Comparison of ENCODE assay signal across 12 cellular contexts in the genomic region with DNA sequence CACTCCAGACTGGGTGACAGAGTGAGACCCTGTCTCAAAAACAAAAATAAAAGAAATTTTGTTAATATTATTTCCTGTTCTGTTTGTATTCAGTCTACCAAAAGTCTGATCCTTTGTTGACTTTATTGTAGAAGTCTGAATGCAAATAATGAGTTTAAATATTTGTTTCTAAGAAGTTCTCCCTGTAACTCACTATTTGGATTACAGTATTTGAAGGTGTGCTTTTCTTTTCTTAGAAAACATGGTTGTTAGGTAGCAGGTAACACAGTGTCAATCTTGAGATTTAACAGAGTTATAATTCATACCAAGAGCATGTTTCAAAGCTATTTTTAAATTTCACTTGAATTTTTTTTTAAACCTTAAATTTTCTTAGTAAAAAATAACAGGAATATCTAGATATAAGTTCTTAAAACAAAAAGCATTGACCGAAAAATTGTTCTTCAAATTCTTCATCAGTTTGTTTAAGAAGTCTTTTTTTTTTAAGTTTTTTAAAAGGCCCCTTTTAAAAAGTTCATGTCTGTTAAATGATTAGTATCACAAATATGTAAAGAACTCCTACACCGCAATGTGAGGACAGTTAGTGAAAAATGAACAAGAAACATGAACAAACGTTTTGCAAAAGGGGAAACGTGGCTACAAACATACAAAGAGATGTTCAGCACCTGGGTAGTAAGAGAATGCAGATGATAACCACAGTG. TPM values are rescaled to one million over a fixed set of nuclear protein-coding genes. Genes with fewer than 3 reads are reported as not detected.
DNase-seq lines count a peak whose midpoint lies in the region; ATAC-seq and TF ChIP-seq lines count a peak whose summit lies in the region.
"Had no signal": no experiment of that assay in that cellular context is flagged by ENCODE, and none has a peak within 500 bp of the region (broad histone marks: within the 10 kb centered on the region; RNA-seq: fewer than 3 reads in every experiment).

No MANE protein-coding gene starts in this region.

- DNase-seq in EH (ENCODE audit: low read depth) (peak; percentile 15), amniotic epithelial cell (ENCODE audit: low read depth) (peak; percentile 57), iris pigment epithelial cell (ENCODE audit: low read depth) (peak; percentile 29), D341Med (ENCODE audit: low spot score) (no peak)
- no peak for DNase-seq in activated CD4-positive, alpha-beta T cell treated with anti-CD3 and anti-CD28 coated beads for 48 hours
- no peak for DNase-seq in stimulated activated CD4-positive, alpha-beta T cell treated with anti-CD3 and anti-CD28 coated beads, Interleukin-4, amount 100 ng/mL, for 24 hours
- DNase-seq: BE2C; CD8-positive, alpha-beta T cell; COR-L47 had no signal

- peaks cover 0 to 28% (median 0%) of the 10 kb centered on the region in 3 donors for H3K9me3 ChIP-seq in gastroesophageal sphincter
- H3K9me3 ChIP-seq: BE2C had no signal

- TF ChIP-seq CTCF in gastroesophageal sphincter (IDR thresholded peaks at IDR 0.05), result no peak

- no peaks in the 10 kb centered on the region for H3K27me3 ChIP-seq in gastroesophageal sphincter
- H3K27me3 ChIP-seq: BE2C had no signal

- no peak overlapping the region for H3K4me3 ChIP-seq in gastroesophageal sphincter
- H3K4me3 ChIP-seq: HAP-1 had no signal

- no peak for ATAC-seq in gastroesophageal sphincter
- ATAC-seq: CD8-positive, alpha-beta T cell had no signal

- no peak for TF ChIP-seq EP300 in gastroesophageal sphincter (IDR thresholded peaks at IDR 0.05)

- TF ChIP-seq POLR2A in gastroesophageal sphincter (IDR thresholded peaks at IDR 0.05), result no peak

- H3K27ac ChIP-seq in gastroesophageal sphincter, result no peak overlapping the region
- H3K27ac ChIP-seq: KMS-11 had no signal

- 81 to 86% methylated on average over 4 of the region's 4 CpGs for WGBS in gastroesophageal sphincter (ENCODE audit: low coverage in 1 of 2), 2 donors

- H3K4me1 ChIP-seq in gastroesophageal sphincter, result no peaks in the 10 kb centered on the region
- H3K4me1 ChIP-seq: BE2C, HAP-1 had no signal

- H3K36me3 ChIP-seq in gastroesophageal sphincter, result peaks cover 0 to 21% of the 10 kb centered on the region in 2 donors
- H3K36me3 ChIP-seq: HAP-1 had no signal

RNA-seq across cellular contexts. Expression of gene GAN, which starts 35.0 kb away (rescaled TPM):
- total RNA-seq in gastroesophageal sphincter, result 10 to 100 TPM; 12.9 to 15.7 (median 14.0) TPM

Comparison
In these comparisons a context has a peak if more than half of its experiments do, and no peak if none do; other contexts are left out.
1. DNase-seq: peak in EH (single experiment), amniotic epithelial cell (single experiment) and iris pigment epithelial cell (single experiment); none in activated CD4-positive, alpha-beta T cell treated with anti-CD3 and anti-CD28 coated beads for 48 hours (single experiment), stimulated activated CD4-positive, alpha-beta T cell treated with anti-CD3 and anti-CD28 coated beads, Interleukin-4, amount 100 ng/mL, for 24 hours (single experiment) and D341Med (single experiment).